25 cellular contexts compared by ENCODE assay signal in the genomic region with DNA sequence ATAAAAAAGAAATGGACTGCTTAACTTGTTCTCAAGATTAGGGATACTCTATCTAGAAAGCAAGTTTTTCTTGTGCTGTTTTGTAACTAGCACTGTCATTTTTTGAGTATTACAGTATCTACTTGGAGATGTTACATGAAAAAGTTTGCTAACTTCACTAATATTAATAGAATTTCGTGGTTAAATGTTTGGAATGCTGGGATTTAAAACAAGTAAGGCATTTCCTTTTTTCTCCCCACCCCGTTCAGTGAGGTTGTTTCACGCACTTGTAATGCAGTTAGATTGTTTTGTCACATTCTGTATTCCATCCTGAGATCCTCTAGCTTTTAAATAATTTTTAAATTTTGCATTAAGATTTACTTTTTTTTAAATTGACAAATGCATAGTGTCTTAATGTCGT. TPM values are rescaled to one million over a fixed set of nuclear protein-coding genes. Genes with fewer than 3 reads are reported as not detected.
DNase-seq lines count a peak whose midpoint lies in the region; ATAC-seq and TF ChIP-seq lines count a peak whose summit lies in the region.
"Had no signal": no experiment of that assay in that cellular context is flagged by ENCODE, and none has a peak within 500 bp of the region (broad histone marks: within the 10 kb centered on the region; RNA-seq: fewer than 3 reads in every experiment).

No MANE protein-coding gene starts in this region.

- H3K27ac Mint-ChIP-seq in osteocyte (ENCODE audit: unreplicated experiment) (peak overlapping the region; percentile 93), GM23338 (no peak overlapping the region)
- H3K27ac Mint-ChIP-seq: activated CD4-positive, alpha-beta T cell treated with anti-CD3 and anti-CD28 coated beads, Interleukin-2, amount 10 ng/mL, durations not matched to agents 7 days and 5 days; activated naive CD4-positive, alpha-beta T cell treated with anti-CD3 and anti-CD28 coated beads, Interleukin-2, amount 50 U/mL, for 72 hours had no signal

- H3K27me3 ChIP-seq in BJ (ENCODE audit: control insufficient read depth, insufficient read depth, low read length) (no peaks in the 10 kb centered on the region), GM23338 (ENCODE audit: insufficient read depth) (no peaks in the 10 kb centered on the region)
- H3K27me3 ChIP-seq: BE2C, body of pancreas, colonic mucosa, sigmoid colon, tibial artery had no signal

- peak; percentile 63 for ATAC-seq in SK-N-SH treated with all-trans-retinoic acid at 6 μM for 48 hours
- ATAC-seq in GM23338 = no peak
- ATAC-seq: activated naive CD4-positive, alpha-beta T cell treated with anti-CD3 and anti-CD28 coated beads, Interleukin-2, amount 50 U/mL, for 72 hours; body of pancreas; HCT116; naive thymus-derived CD8-positive, alpha-beta T cell had no signal

- no peak overlapping the region for H3K4me3 ChIP-seq in BJ (ENCODE audit: low read depth, low read length)
- no peak overlapping the region for H3K4me3 ChIP-seq in fibroblast of mammary gland (ENCODE audit: control insufficient read depth, low read depth, low read length)
- H3K4me3 ChIP-seq in GM23338 = no peak overlapping the region
- H3K4me3 ChIP-seq: body of pancreas, colonic mucosa, sigmoid colon, tibial artery had no signal

- DNase-seq in BJ (ENCODE audit: low read depth) (peak; percentile 41), fibroblast of mammary gland (ENCODE audit: low read depth) (peak; percentile 19), osteocyte (ENCODE audit: extremely low spot score, unreplicated experiment) (no peak), GM23338 (ENCODE audit: low spot score) (no peak), NCI-H1417 (lab: John Stamatoyannopoulos, UW) (no peak), erythroblast (lab: John Stamatoyannopoulos, UW) (no peak), ACHN (no peak)
- DNase-seq: activated CD4-positive, alpha-beta T cell treated with anti-CD3 and anti-CD28 coated beads, Interleukin-2, amount 10 ng/mL, durations not matched to agents 7 days and 5 days; BE2C; body of pancreas; colonic mucosa; COR-L47; mammary epithelial cell; MM.1S; naive thymus-derived CD8-positive, alpha-beta T cell; NCI-H226; SIG-M5; sigmoid colon; stimulated activated naive CD4-positive, alpha-beta T cell treated with Interleukin-2 at 50 U/mL for 16 hours; tibial artery had no signal

- TF ChIP-seq CTCF in BJ (IDR thresholded peaks at IDR 0.05; ENCODE audit: insufficient read depth, low read depth, low read length) = no peak
- TF ChIP-seq CTCF in fibroblast of mammary gland (conservative IDR thresholded peaks at IDR 0.05; ENCODE audit: control insufficient read depth, insufficient read depth, low read depth, low read length) = no peak
- no peak for TF ChIP-seq CTCF in osteocyte (IDR thresholded peaks at IDR 0.05)
- TF ChIP-seq CTCF in GM23338 (conservative IDR thresholded peaks at IDR 0.05; ENCODE audit: low read depth in 2 of 2) = no peak

- no peak overlapping the region for H3K4me3 Mint-ChIP-seq in osteocyte (ENCODE audit: unreplicated experiment)
- no peak overlapping the region for H3K4me3 Mint-ChIP-seq in GM23338
- H3K4me3 Mint-ChIP-seq: activated CD4-positive, alpha-beta T cell treated with anti-CD3 and anti-CD28 coated beads, Interleukin-2, amount 10 ng/mL, durations not matched to agents 7 days and 5 days; naive thymus-derived CD8-positive, alpha-beta T cell had no signal

- H3K4me1 Mint-ChIP-seq in osteocyte (ENCODE audit: unreplicated experiment) (peaks cover 64% of the 10 kb centered on the region), GM23338 (no peaks in the 10 kb centered on the region)

- H3K27me3 Mint-ChIP-seq in osteocyte (ENCODE audit: unreplicated experiment) (no peaks in the 10 kb centered on the region), GM23338 (ENCODE audit: insufficient read depth, low read depth, poor library complexity) (no peaks in the 10 kb centered on the region)

- in situ Hi-C loops in ACHN (cut with HindIII; ENCODE audit: low pct_ligation_motif_present, low pct_unique_long_range_greater_than_20kb, low sequenced_read_pairs) = no loop called here

- POLR2A ChIA-PET in BJ (lab: Charles Lee) = no interaction called here

- H4K20me1 ChIP-seq in GM23338 (replicated peaks; ENCODE audit: insufficient read depth) = no peaks in the 10 kb centered on the region

- no peak overlapping the region for H2AFZ ChIP-seq in GM23338
- H2AFZ ChIP-seq: parathyroid adenoma had no signal

- CTCF ChIA-PET in BJ (lab: Yijun Ruan, JAX) = no interaction called here

- H3K4me1 ChIP-seq in GM23338 (ENCODE audit: insufficient read depth) = no peaks in the 10 kb centered on the region
- H3K4me1 ChIP-seq: BE2C, body of pancreas, colonic mucosa, parathyroid adenoma had no signal

- H3F3A ChIP-seq in GM23338 (replicated peaks; ENCODE audit: low read depth) = no peaks in the 10 kb centered on the region

- no peaks in the 10 kb centered on the region for H3K9me3 Mint-ChIP-seq in osteocyte (ENCODE audit: unreplicated experiment)
- H3K9me3 Mint-ChIP-seq in GM23338 = peaks cover 12% of the 10 kb centered on the region
- H3K9me3 Mint-ChIP-seq: activated CD4-positive, alpha-beta T cell treated with anti-CD3 and anti-CD28 coated beads, Interleukin-2, amount 10 ng/mL, durations not matched to agents 7 days and 5 days; activated naive CD4-positive, alpha-beta T cell treated with anti-CD3 and anti-CD28 coated beads, Interleukin-2, amount 50 U/mL, for 72 hours had no signal

- H3K79me2 ChIP-seq in GM23338 (replicated peaks; ENCODE audit: insufficient read depth) = no peaks in the 10 kb centered on the region
- H3K79me2 ChIP-seq: parathyroid adenoma had no signal

- no peak overlapping the region for H3K27ac ChIP-seq in GM23338 (ENCODE audit: low read depth)
- H3K27ac ChIP-seq: body of pancreas, colonic mucosa, parathyroid adenoma, sigmoid colon, tibial artery had no signal

- H3K36me3 ChIP-seq in BJ (ENCODE audit: control insufficient read depth, insufficient read depth, low read length) (no peaks in the 10 kb centered on the region), GM23338 (ENCODE audit: insufficient read depth) (peaks cover 4% of the 10 kb centered on the region; the same call in 1 of the 2 replicates)
- H3K36me3 ChIP-seq: BE2C, colonic mucosa, sigmoid colon, tibial artery had no signal

- H3K36me3 Mint-ChIP-seq in osteocyte (ENCODE audit: unreplicated experiment) (no peaks in the 10 kb centered on the region), GM23338 (ENCODE audit: low read depth) (no peaks in the 10 kb centered on the region; the same call in 2 of the 3 replicates)
- H3K36me3 Mint-ChIP-seq: activated naive CD4-positive, alpha-beta T cell treated with anti-CD3 and anti-CD28 coated beads, Interleukin-2, amount 50 U/mL, for 72 hours had no signal

- no peak for TF ChIP-seq POLR2A in erythroblast (IDR thresholded peaks at IDR 0.05; ENCODE audit: low read length)

- no peak overlapping the region for H3K4me2 ChIP-seq in GM23338

- H3K9me2 ChIP-seq in GM23338 (ENCODE audit: insufficient read depth) = no peaks in the 10 kb centered on the region; the same call in 1 of the 2 replicates

TF ChIP-seq in SK-N-SH treated with all-trans-retinoic acid at 6 μM for 48 hours, 23 proteins besides CTCF, POLR2A, EP300 and RAD21 (continues in another document):
- TF ChIP-seq, protein P1, sequence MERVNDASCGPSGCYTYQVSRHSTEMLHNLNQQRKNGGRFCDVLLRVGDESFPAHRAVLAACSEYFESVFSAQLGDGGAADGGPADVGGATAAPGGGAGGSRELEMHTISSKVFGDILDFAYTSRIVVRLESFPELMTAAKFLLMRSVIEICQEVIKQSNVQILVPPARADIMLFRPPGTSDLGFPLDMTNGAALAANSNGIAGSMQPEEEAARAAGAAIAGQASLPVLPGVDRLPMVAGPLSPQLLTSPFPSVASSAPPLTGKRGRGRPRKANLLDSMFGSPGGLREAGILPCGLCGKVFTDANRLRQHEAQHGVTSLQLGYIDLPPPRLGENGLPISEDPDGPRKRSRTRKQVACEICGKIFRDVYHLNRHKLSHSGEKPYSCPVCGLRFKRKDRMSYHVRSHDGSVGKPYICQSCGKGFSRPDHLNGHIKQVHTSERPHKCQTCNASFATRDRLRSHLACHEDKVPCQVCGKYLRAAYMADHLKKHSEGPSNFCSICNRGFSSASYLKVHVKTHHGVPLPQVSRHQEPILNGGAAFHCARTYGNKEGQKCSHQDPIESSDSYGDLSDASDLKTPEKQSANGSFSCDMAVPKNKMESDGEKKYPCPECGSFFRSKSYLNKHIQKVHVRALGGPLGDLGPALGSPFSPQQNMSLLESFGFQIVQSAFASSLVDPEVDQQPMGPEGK (CRISPR knock-in tag; IDR thresholded peaks at IDR 0.05; ENCODE audit: borderline replicate concordance) = no peak
- no peak for TF ChIP-seq GLIS3 (CRISPR knock-in tag; IDR thresholded peaks at IDR 0.05)

TF ChIP-seq in GM23338, 12 proteins besides CTCF, POLR2A, EP300 and RAD21 (continues in another document):
- TF ChIP-seq REST (IDR thresholded peaks at IDR 0.05; ENCODE audit: unreplicated experiment) = no peak
- TF ChIP-seq STAT1 (IDR thresholded peaks at IDR 0.05; ENCODE audit: unreplicated experiment) = no peak
- TF ChIP-seq ZNF331 (CRISPR knock-in tag; IDR thresholded peaks at IDR 0.05; ENCODE audit: low read depth) = no peak

RNA-seq across cellular contexts. Expression of gene TEK, which starts 20.0 kb away (rescaled TPM):
- 0.60 and 0.71 TPM in 2 replicates for polyA plus RNA-seq in BJ (2011; rRNA removed)
- polyA minus RNA-seq in BJ (2011; rRNA and poly(A)+ RNA removed) = 0.62 and 0.66 TPM in 2 replicates
- 1.3 and 1.6 TPM in 2 replicates for total RNA-seq in osteocyte
- total RNA-seq in GM23338 (2014; rRNA removed; shearing (Covaris generic)) = 7.9 and 9.4 TPM in 2 replicates
- polyA plus RNA-seq in GM23338 (2016; fragmentation: Nextera tagmentation; extraction: Ambion mirVana) = 1.5 and 1.9 TPM in 2 replicates
- total RNA-seq: activated CD4-positive, alpha-beta T cell treated with anti-CD3 and anti-CD28 coated beads, Interleukin-2, amount 10 ng/mL, durations not matched to agents 7 days and 5 days; activated naive CD4-positive, alpha-beta T cell treated with anti-CD3 and anti-CD28 coated beads, Interleukin-2, amount 50 U/mL, for 72 hours; naive thymus-derived CD8-positive, alpha-beta T cell; T-helper 1 cell treated with Interleukin-12 subunit alpha and Interleukin-12 subunit beta and Interleukin-4 antibody, amounts not matched to agents 30 ng/mL and 1 ng/mL, for 36 hours had no signal
- polyA plus RNA-seq: naive thymus-derived CD8-positive, alpha-beta T cell had no signal

Comparison
In these comparisons a context has a peak if more than half of its experiments do, and no peak if none do; other contexts are left out.
1. DNase-seq: peak in BJ (single experiment) and fibroblast of mammary gland (single experiment); none in osteocyte (single experiment), GM23338 (single experiment), NCI-H1417 (0 of 3), erythroblast (0 of 2) and ACHN (single experiment).